Comparison of ENCODE assay signal across 8 cellular contexts in the genomic region with DNA sequence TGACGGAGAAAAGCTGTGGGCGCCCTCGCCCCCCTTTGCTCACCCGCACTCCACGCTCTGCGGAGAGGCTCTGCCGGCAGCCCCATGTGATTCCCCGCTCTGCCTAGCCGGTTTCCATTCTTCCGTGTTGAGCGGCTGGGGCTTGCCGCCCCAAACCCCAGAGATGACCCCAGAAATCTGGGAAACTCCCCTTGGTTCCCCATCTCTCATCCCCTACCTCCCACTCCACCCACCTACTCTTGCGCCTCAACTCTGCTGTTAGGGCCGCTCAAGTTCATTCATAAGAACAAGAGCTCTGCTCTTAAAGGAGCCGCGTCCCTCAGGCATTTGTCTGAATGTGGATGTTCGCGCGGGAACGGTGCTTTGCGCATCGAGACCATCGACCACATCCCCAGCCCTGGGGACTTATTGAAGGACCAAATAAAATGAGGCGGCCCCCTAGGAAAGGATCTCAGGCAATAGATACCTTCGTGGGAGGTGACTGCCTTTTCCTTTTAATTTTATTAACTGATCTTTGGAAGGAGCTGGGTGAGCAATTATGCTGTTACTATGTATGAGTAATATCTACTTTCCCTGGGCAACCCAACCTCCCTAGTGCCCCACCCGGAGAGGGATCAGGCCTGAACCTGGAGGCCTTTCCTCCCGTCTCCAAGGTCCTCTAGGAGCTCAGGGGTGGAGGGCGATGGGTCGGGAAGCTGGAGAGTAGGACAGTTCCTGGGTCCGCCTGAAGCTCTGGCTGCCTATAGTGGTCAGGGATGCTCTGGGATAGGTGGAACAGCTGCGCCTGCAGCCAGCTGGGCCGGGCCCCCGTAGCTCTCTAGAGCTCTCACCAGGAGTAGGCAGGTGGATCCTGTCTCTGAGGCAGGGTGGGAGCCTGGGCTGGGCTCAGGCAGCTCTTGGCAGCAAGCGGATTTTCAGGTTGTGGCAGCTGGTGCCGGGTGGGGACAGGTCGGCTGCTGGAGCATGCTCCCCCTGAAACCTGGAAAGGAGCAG. TPM values are rescaled to one million over a fixed set of nuclear protein-coding genes. Genes with fewer than 3 reads are reported as not detected.
A peak's percentile ranks its signal among the peaks of the same experiment; 100 is the strongest.
DNase-seq lines count a peak whose midpoint lies in the region; ATAC-seq and TF ChIP-seq lines count a peak whose summit lies in the region.

No MANE protein-coding gene starts in this region.

- CTCF ChIA-PET in RWPE1 (lab: Yijun Ruan, JAX) = interaction anchor here (0.7 to 1.5 kb wide), 5 partner anchors 13 to 298 kb away, joined by 3 to 13 read pairs (median 3); no protein-coding TSS in a partner anchor

- peak overlapping the region; percentile 93 for H3K27ac ChIP-seq in RWPE1
- H3K27ac ChIP-seq in left ventricle myocardium inferior (replicated peaks) = no peak overlapping the region

- peaks cover 54% of the 10 kb centered on the region for H3K4me1 ChIP-seq in left ventricle myocardium inferior

- no peak for TF ChIP-seq CTCF in RWPE1 (conservative IDR thresholded peaks at IDR 0.05; ENCODE audit: low read depth)
- TF ChIP-seq CTCF in left ventricle myocardium inferior (IDR thresholded peaks at IDR 0.05; ENCODE audit: borderline replicate concordance) = no peak

- H3K9me3 ChIP-seq in left ventricle myocardium inferior (replicated peaks) = no peaks in the 10 kb centered on the region

- intact Hi-C loops in left ventricle myocardium inferior (cut with micrococcal nuclease) = no loop called here

- ATAC-seq in GM21528 (IDR thresholded peaks at IDR 0.05; ENCODE audit: low FRiP score, unreplicated experiment) = peak; percentile 41

- H3K4me3 ChIP-seq in Jurkat, Clone E6-1 (ENCODE audit: low read length) = peak overlapping the region; percentile 82
- H3K4me3 ChIP-seq in left ventricle myocardium inferior = peak overlapping the region; percentile 70
- H3K4me3 ChIP-seq in skeletal muscle cell (ENCODE audit: low read depth, low read length) = peak overlapping the region; percentile 71

- POLR2A ChIA-PET in RWPE1 (lab: Yijun Ruan, JAX; ENCODE audit: low non-redundant PET) = interaction anchor here (0.7 to 1.6 kb wide), 4 partner anchors 10 to 28 kb away, joined by 3 to 4 read pairs (median 4); no protein-coding TSS in a partner anchor

- no peaks in the 10 kb centered on the region for H3K36me3 ChIP-seq in left ventricle myocardium inferior

- peaks cover 49% of the 10 kb centered on the region for H3K27me3 ChIP-seq in left ventricle myocardium inferior (ENCODE audit: low read depth)

- peak; percentile 100 for DNase-seq in DMS 273 (lab: John Stamatoyannopoulos, UW; ENCODE audit: unreplicated experiment)
- DNase-seq in Jurkat, Clone E6-1 (ENCODE audit: low read depth, low spot score) = peak; percentile 60
- peak; percentile 75 for DNase-seq in RWPE1 (ENCODE audit: low spot score)
- DNase-seq in activated naive CD4-positive, alpha-beta T cell treated with anti-CD3 and anti-CD28 coated beads, Interleukin-2, amount 50 U/mL, for 16 hours = peak; percentile 47
- no peak for DNase-seq in left ventricle myocardium inferior
- DNase-seq in skeletal muscle cell (ENCODE audit: low read depth) = no peak
- no peak for DNase-seq in occipital lobe (lab: John Stamatoyannopoulos, UW)

RNA-seq across cellular contexts. Expression of a gene that starts 0.9 kb away (rescaled TPM):
- 9.7 TPM for polyA plus RNA-seq in Jurkat, Clone E6-1 (2012; ENCODE audit: insufficient read depth, insufficient read length)
- total RNA-seq in left ventricle myocardium inferior = 0.22 TPM
- 18.4 TPM for total RNA-seq in occipital lobe

RNA-seq across cellular contexts. Expression of a gene that starts 54.1 kb away (rescaled TPM):
- polyA plus RNA-seq in Jurkat, Clone E6-1 (2012; ENCODE audit: insufficient read depth, insufficient read length) = 3.5 TPM
- 0.44 TPM for total RNA-seq in left ventricle myocardium inferior
- 12.5 TPM for total RNA-seq in occipital lobe

Comparison
In these comparisons a context has a peak if more than half of its experiments do, and no peak if none do; other contexts are left out.
1. DNase-seq: peak in DMS 273 (single experiment), Jurkat, Clone E6-1 (single experiment), RWPE1 (single experiment) and activated naive CD4-positive, alpha-beta T cell treated with anti-CD3 and anti-CD28 coated beads, Interleukin-2, amount 50 U/mL, for 16 hours (single experiment); none in left ventricle myocardium inferior (single experiment), skeletal muscle cell (single experiment) and occipital lobe (single experiment).
2. RNA of a gene that starts 0.9 kb away (total RNA-seq): 18.4 TPM in occipital lobe (single experiment); 0.22 TPM in left ventricle myocardium inferior (single experiment); every median in the first group is over 10 times any median in the second.
3. Peak in every context shown above with its lines, with median percentiles within 50 percentile points of each other: H3K4me3 ChIP-seq.